8 cellular contexts compared by ENCODE assay signal in the genomic region with DNA sequence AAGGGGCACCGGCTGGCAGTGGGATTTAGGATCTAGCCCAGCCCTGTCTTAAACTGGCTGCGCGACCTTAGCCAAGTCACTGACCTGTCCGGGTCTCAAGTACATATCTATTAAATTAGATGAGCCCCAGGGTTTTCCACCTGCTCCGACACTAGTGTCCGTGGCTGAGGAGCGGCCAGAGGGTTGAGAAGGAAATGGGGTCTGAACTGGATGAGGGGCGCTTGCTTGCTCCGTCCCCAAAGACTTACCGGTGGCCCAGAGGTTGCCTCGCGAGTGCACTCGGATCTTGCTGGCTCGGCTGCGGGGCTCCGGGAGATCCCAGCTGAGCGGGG. TPM values are rescaled to one million over a fixed set of nuclear protein-coding genes. Genes with fewer than 3 reads are reported as not detected.
A peak's percentile ranks its signal among the peaks of the same experiment; 100 is the strongest.
DNase-seq lines count a peak whose midpoint lies in the region; ATAC-seq, FAIRE-seq and TF ChIP-seq lines count a peak whose summit lies in the region.

No MANE protein-coding gene starts in this region.

- H3K27ac ChIP-seq in IMR-90 (ENCODE audit: insufficient read depth, low read length) (no peak overlapping the region; the same call in 1 of the 2 replicates), cingulate gyrus (ENCODE audit: low read depth, low read length) (peak overlapping the region; percentile 60)
- peak overlapping the region; percentile 76 for H3K27ac ChIP-seq in naive thymus-derived CD4-positive, alpha-beta T cell (ENCODE audit: low read depth, low read length)

- H2AFZ ChIP-seq in IMR-90 (replicated peaks; ENCODE audit: low read length, poor library complexity), result peak overlapping the region; percentile 89

- peak overlapping the region; percentile 97 for H3K4me2 ChIP-seq in IMR-90 (ENCODE audit: low read depth, low read length)

- H2BK15ac ChIP-seq in IMR-90 (ENCODE audit: low read depth, low read length), result no peak overlapping the region

- TF ChIP-seq CTCF in AG09309 (IDR thresholded peaks at IDR 0.05; ENCODE audit: control insufficient read depth, insufficient read depth, low read depth, low read length, missing control alignments), result no peak
- no peak for TF ChIP-seq CTCF in IMR-90 (conservative IDR thresholded peaks at IDR 0.05; ENCODE audit: low read depth, low read length)

- no peaks in the 10 kb centered on the region for H3K27me3 Mint-ChIP-seq in naive thymus-derived CD4-positive, alpha-beta T cell

- CTCF ChIA-PET in IMR-90 (lab: Yijun Ruan, JAX), result no interaction called here
- CTCF ChIA-PET in naive thymus-derived CD4-positive, alpha-beta T cell (lab: Charles Lee), result interaction anchor here (1.1 to 2.2 kb wide), 3 partner anchors 59 to 128 kb away, joined by 7 to 8 read pairs (median 8); a partner anchor contains a TSS

- H3K27ac Mint-ChIP-seq in naive thymus-derived CD4-positive, alpha-beta T cell, result peak overlapping the region in 7 of 9 donors; percentile 18 to 76 (median 63)

- peaks cover 13 to 48% (median 41%) of the 10 kb centered on the region in 7 donors for H3K4me1 Mint-ChIP-seq in naive thymus-derived CD4-positive, alpha-beta T cell

- TF ChIP-seq POLR2A in IMR-90 (IDR thresholded peaks at IDR 0.05; ENCODE audit: low read depth, low read length), result no peak

- BruUV-seq in IMR-90 (replicated peaks; lab: Mats Ljungman, UMichigan), result no TSS peak

- H3K4me3 ChIP-seq in AG09309 (ENCODE audit: control insufficient read depth, low read depth, low read length) (peak overlapping the region; percentile 46), IMR-90 (ENCODE audit: insufficient read depth, low read depth, low read length) (peak overlapping the region; percentile 62)
- H3K4me3 ChIP-seq in naive thymus-derived CD4-positive, alpha-beta T cell (ENCODE audit: low read length), result peak overlapping the region; percentile 73

- H4K5ac ChIP-seq in IMR-90 (ENCODE audit: low read depth, low read length), result 0 out of 2 replicates have a peak overlapping the region, but pooled peaks have one; percentile 19

- H4K20me1 ChIP-seq in IMR-90 (ENCODE audit: insufficient read depth, low read length), result no peaks in the 10 kb centered on the region

- H2BK20ac ChIP-seq in IMR-90 (ENCODE audit: low read depth, low read length), result no peak overlapping the region

- no peaks in the 10 kb centered on the region for H3K9me3 Mint-ChIP-seq in naive thymus-derived CD4-positive, alpha-beta T cell

- H2BK5ac ChIP-seq in IMR-90 (ENCODE audit: low read depth, low read length, poor library complexity, severe bottlenecking), result no peak overlapping the region

- 0 out of 2 replicates have a peak overlapping the region, but pooled peaks have one; percentile 8 for H2BK120ac ChIP-seq in IMR-90 (ENCODE audit: low read depth, low read length)

- H3K79me1 ChIP-seq in IMR-90 (ENCODE audit: low read depth in 1 of 2, low read length in 2 of 2), result peaks cover 12 to 32% of the 10 kb centered on the region in 2 experiments

- no peaks in the 10 kb centered on the region for H3K27me3 ChIP-seq in IMR-90 (ENCODE audit: control insufficient read depth, insufficient read depth, low read length)
- H3K27me3 ChIP-seq in naive thymus-derived CD4-positive, alpha-beta T cell (ENCODE audit: control insufficient read depth in 2 of 2, insufficient read depth in 2 of 2, low read length in 2 of 2), result no peaks in the 10 kb centered on the region

- POLR2A ChIA-PET in IMR-90 (lab: Charles Lee; ENCODE audit: unreplicated experiment), result no interaction called here
- POLR2A ChIA-PET in naive thymus-derived CD4-positive, alpha-beta T cell (lab: Charles Lee), result interaction anchor here (0.5 to 7.5 kb wide), 8 partner anchors 12 to 92 kb away, joined by 3 to 70 read pairs (median 8); a partner anchor contains a TSS

- no peak overlapping the region for H3K18ac ChIP-seq in IMR-90 (ENCODE audit: low read depth, low read length)

- peaks cover 9% of the 10 kb centered on the region for H3K4me1 ChIP-seq in IMR-90 (ENCODE audit: control insufficient read depth, insufficient read depth, low read length)
- H3K4me1 ChIP-seq in naive thymus-derived CD4-positive, alpha-beta T cell (ENCODE audit: control insufficient read depth in 2 of 2, insufficient read depth in 2 of 2, low read length in 2 of 2), result peaks cover 19 to 32% of the 10 kb centered on the region in 2 donors

- 35% methylated on average over 8 of the region's 17 CpGs; no CpG with 5 or more reads in 1 of the 2 experiments for WGBS in IMR-90 (ENCODE audit: extremely low coverage in 2 of 2, insufficient read length in 1 of 2), 2 experiments

- dilution Hi-C loops in IMR-90 (cut with HindIII; ENCODE audit: low sequenced_read_pairs, unreplicated experiment), result no loop called here

- peak overlapping the region; percentile 50; the same call in 1 of the 2 replicates for H3K14ac ChIP-seq in IMR-90 (replicated peaks; ENCODE audit: low read depth, low read length)

- H2AK5ac ChIP-seq in IMR-90 (ENCODE audit: low read depth, low read length), result peak overlapping the region; percentile 7; the same call in 1 of the 2 replicates

- H4K91ac ChIP-seq in IMR-90 (ENCODE audit: insufficient read depth, low read depth, low read length), result no peak overlapping the region

- no peak overlapping the region for H3K56ac ChIP-seq in IMR-90 (ENCODE audit: extremely low read depth, insufficient read depth, low read length)

- H3K4ac ChIP-seq in IMR-90 (ENCODE audit: low read depth, low read length), result no peak overlapping the region

- peak overlapping the region; percentile 82; the same call in 1 of the 2 replicates for H3K23ac ChIP-seq in IMR-90 (ENCODE audit: low read depth, low read length)

- no peaks in the 10 kb centered on the region for H3K36me3 ChIP-seq in IMR-90 (ENCODE audit: control insufficient read depth, insufficient read depth, low read length)
- H3K36me3 ChIP-seq in naive thymus-derived CD4-positive, alpha-beta T cell (ENCODE audit: control insufficient read depth in 2 of 3, insufficient read depth in 3 of 3, low read length in 3 of 3), result peaks cover 0 to 4% (median 0%) of the 10 kb centered on the region in 3 experiments

- FAIRE-seq in urothelium cell line (lab: Jason Lieb, UNC), result no peak

- DNase-seq in AG09309 (ENCODE audit: low read depth), result no peak
- DNase-seq in IMR-90, result no peak
- peak in 1 of 9 donors; percentile 12 for DNase-seq in naive thymus-derived CD4-positive, alpha-beta T cell
- no peak for DNase-seq in NCI-H524 (lab: John Stamatoyannopoulos, UW)
- DNase-seq in midbrain (lab: John Stamatoyannopoulos, UW), result no peak
- DNase-seq in urothelium cell line (ENCODE audit: low spot score), result no peak
- no peak for DNase-seq in amniotic stem cell (lab: John Stamatoyannopoulos, UW)

- H3K36me3 Mint-ChIP-seq in naive thymus-derived CD4-positive, alpha-beta T cell, result peaks cover 0 to 3% (median 0%) of the 10 kb centered on the region in 5 donors

- no peaks in the 10 kb centered on the region for H3K9me3 ChIP-seq in IMR-90 (ENCODE audit: control insufficient read depth, insufficient read depth, low read length)
- H3K9me3 ChIP-seq in naive thymus-derived CD4-positive, alpha-beta T cell (ENCODE audit: control insufficient read depth in 2 of 3, low read length in 3 of 3), result no peaks in the 10 kb centered on the region

- peak overlapping the region; percentile 49 for H3K9ac ChIP-seq in IMR-90 (ENCODE audit: low read depth, low read length)

- peak overlapping the region in 1 of 2 experiments; percentile 2; a peak in 1 of 4 replicates for H4K8ac ChIP-seq in IMR-90 (ENCODE audit: low read depth in 2 of 2, low read length in 2 of 2)

- intact Hi-C loops in IMR-90 (cut with micrococcal nuclease), result loop anchor here (5.0 kb wide), 2 partner anchors 70 to 385 kb away; no protein-coding TSS in a partner anchor
- intact Hi-C loops in naive thymus-derived CD4-positive, alpha-beta T cell (cut with micrococcal nuclease), result loop anchor here (1.0 kb wide), 8 partner anchors 26 to 271 kb away; a partner anchor contains a TSS

- no peak for ATAC-seq in IMR-90 (ENCODE audit: low read depth)
- ATAC-seq in naive thymus-derived CD4-positive, alpha-beta T cell, result no peak

- TF ChIP-seq RAD21 in IMR-90 (IDR thresholded peaks at IDR 0.05; ENCODE audit: low read length), result no peak

- in situ Hi-C loops in IMR-90 (cut with MboI; ENCODE audit: low sequenced_read_pairs), result no loop called here

- peaks cover 13% of the 10 kb centered on the region for H3K9me1 ChIP-seq in IMR-90 (ENCODE audit: insufficient read depth, low read length)

- peak overlapping the region; percentile 62 to 84 (median 76) for H3K4me3 Mint-ChIP-seq in naive thymus-derived CD4-positive, alpha-beta T cell

- H2AK9ac ChIP-seq in IMR-90 (replicated peaks; ENCODE audit: low read depth, low read length, poor library complexity), result peak overlapping the region; percentile 82

TF ChIP-seq in IMR-90, 13 proteins besides CTCF, POLR2A, EP300 and RAD21 (continues in another document):
- TF ChIP-seq NFE2L2 (IDR thresholded peaks at IDR 0.05; ENCODE audit: low read depth, low read length), result no peak
- no peak for TF ChIP-seq MAFK (IDR thresholded peaks at IDR 0.05; ENCODE audit: low read depth, low read length)
- no peak for TF ChIP-seq CEBPB (IDR thresholded peaks at IDR 0.05; ENCODE audit: low read depth, low read length)

RNA-seq across cellular contexts. Expression of a gene that starts 0.3 kb away (rescaled TPM):
- 1.3 and 1.4 TPM in 2 replicates for total RNA-seq in IMR-90 (2012; rRNA removed)
- polyA plus RNA-seq in IMR-90 (2012; rRNA removed), result 3.8 and 5.1 TPM in 2 replicates
- 1.8 and 5.9 TPM in 2 replicates for polyA plus RNA-seq in IMR-90 (2012; cell fraction: cytosol; rRNA removed)
- polyA plus RNA-seq in IMR-90 (2012; cell fraction: nucleus; rRNA removed; ENCODE audit: low replicate concordance), result 1.3 and 2.6 TPM in 2 replicates
- 1 to 10 TPM; 1.2 to 3.1 (median 2.9) TPM for total RNA-seq in naive thymus-derived CD4-positive, alpha-beta T cell
- 1 to 10 TPM; 4.2 to 5.2 TPM for polyA plus RNA-seq in naive thymus-derived CD4-positive, alpha-beta T cell

RNA-seq across cellular contexts. Expression of a gene that starts 3.6 kb away (rescaled TPM):
- total RNA-seq in IMR-90 (2012; rRNA removed), result 18.6 and 25.5 TPM in 2 replicates
- 18.8 and 21.5 TPM in 2 replicates for polyA plus RNA-seq in IMR-90 (2012; rRNA removed)
- 10.0 and 14.8 TPM in 2 replicates for polyA plus RNA-seq in IMR-90 (2012; cell fraction: cytosol; rRNA removed)
- polyA plus RNA-seq in IMR-90 (2012; cell fraction: nucleus; rRNA removed; ENCODE audit: low replicate concordance), result 56.1 and 58.7 TPM in 2 replicates
- 10 to 100 TPM; 26.8 to 47.7 (median 33.1) TPM for total RNA-seq in naive thymus-derived CD4-positive, alpha-beta T cell
- 10 to 100 TPM; 22.0 to 26.1 TPM for polyA plus RNA-seq in naive thymus-derived CD4-positive, alpha-beta T cell

RNA-seq across cellular contexts. Expression of a gene that starts 56.9 kb away (rescaled TPM):
- 15.0 and 18.3 TPM in 2 replicates for total RNA-seq in IMR-90 (2012; rRNA removed)
- polyA plus RNA-seq in IMR-90 (2012; rRNA removed), result 10.4 and 11.1 TPM in 2 replicates
- 11.1 and 12.0 TPM in 2 replicates for polyA plus RNA-seq in IMR-90 (2012; cell fraction: cytosol; rRNA removed)
- polyA plus RNA-seq in IMR-90 (2012; cell fraction: nucleus; rRNA removed; ENCODE audit: low replicate concordance), result 6.0 and 6.9 TPM in 2 replicates
- 10 to 100 TPM in 2 of 5 experiments, 1 to 10 TPM in 3; 4.8 to 13.0 (median 6.8) TPM for total RNA-seq in naive thymus-derived CD4-positive, alpha-beta T cell
- polyA plus RNA-seq in naive thymus-derived CD4-positive, alpha-beta T cell, result 10 to 100 TPM in 1 of 2 donors, 1 to 10 TPM in 1; 4.9 to 10.9 TPM

RNA-seq across cellular contexts. Expression of a gene that starts 58.2 kb away (rescaled TPM):
- 62.4 and 233 TPM in 2 replicates for total RNA-seq in IMR-90 (2012; rRNA removed)
- 91.8 and 108 TPM in 2 replicates for polyA plus RNA-seq in IMR-90 (2012; rRNA removed)
- 25.8 and 29.3 TPM in 2 replicates for polyA plus RNA-seq in IMR-90 (2012; cell fraction: cytosol; rRNA removed)
- polyA plus RNA-seq in IMR-90 (2012; cell fraction: nucleus; rRNA removed; ENCODE audit: low replicate concordance), result 9.2 and 24.9 TPM in 2 replicates
- 100 to 1,000 TPM in 1 of 5 experiments, 10 to 100 TPM in 4; 54.3 to 108 (median 63.5) TPM for total RNA-seq in naive thymus-derived CD4-positive, alpha-beta T cell
- 100 to 1,000 TPM; 116 to 136 TPM for polyA plus RNA-seq in naive thymus-derived CD4-positive, alpha-beta T cell
